ENCODE assay signal across 22 cellular contexts in genomic region chr5:86232246-86232645, GRCh38.
A peak's percentile ranks its signal among the peaks of the same experiment; 100 is the strongest.
DNase-seq lines count a peak whose midpoint lies in the region; TF ChIP-seq lines count a peak whose summit lies in the region.
"Had no signal": no experiment of that assay in that cellular context is flagged by ENCODE, and none has a peak within 500 bp of the region (broad histone marks: within the 10 kb centered on the region; RNA-seq: fewer than 3 reads in every experiment).

No MANE protein-coding gene starts in this region.

- H3K27me3 Mint-ChIP-seq in neural progenitor cell (ENCODE audit: insufficient read depth, low read depth) = no peaks in the 10 kb centered on the region
- H3K27me3 Mint-ChIP-seq: CD8-positive, alpha-beta memory T cell; IgD-negative memory B cell had no signal

- no peaks in the 10 kb centered on the region for H3F3A ChIP-seq in neural progenitor cell (ENCODE audit: low read depth)

- H3K4me1 ChIP-seq in neural progenitor cell = no peaks in the 10 kb centered on the region
- H3K4me1 ChIP-seq: BE2C had no signal

- H3K27ac ChIP-seq in neural progenitor cell = no peak overlapping the region
- H3K27ac ChIP-seq: 22Rv1, GM23248, SK-N-MC had no signal

- peak; percentile 5 for DNase-seq in NCI-H146 (lab: John Stamatoyannopoulos, UW)
- no peak for DNase-seq in NCI-H146 treated with DMSO at 0.1 percent for 48 hours (lab: John Stamatoyannopoulos, UW; ENCODE audit: unreplicated experiment)
- DNase-seq in NCI-H1105 (lab: John Stamatoyannopoulos, UW) = peak; percentile 9
- peak; percentile 89 for DNase-seq in NCI-H748 treated with DMSO at 0.1 percent for 48 hours (lab: John Stamatoyannopoulos, UW)
- DNase-seq in neural progenitor cell (ENCODE audit: low spot score) = no peak
- DNase-seq in cerebellum (ENCODE audit: low spot score) = no peak
- DNase-seq in COLO829 (ENCODE audit: low spot score) = no peak
- DNase-seq in NCI-H1694 (lab: John Stamatoyannopoulos, UW) = no peak
- DNase-seq: BE2C; CD8-positive, alpha-beta memory T cell; DMS53; GM23248; H9; NCI-H1048; NCI-H1436; NCI-H2081; NCI-H524; SIG-M5 had no signal

- H3K9me3 ChIP-seq in neural progenitor cell (ENCODE audit: low read depth) = no peaks in the 10 kb centered on the region
- H3K9me3 ChIP-seq: BE2C had no signal

- H3K36me3 ChIP-seq in neural progenitor cell = no peaks in the 10 kb centered on the region
- H3K36me3 ChIP-seq: BE2C had no signal

- no peak for TF ChIP-seq CTCF in neural progenitor cell (IDR thresholded peaks at IDR 0.05)

- no peaks in the 10 kb centered on the region for H3K27me3 ChIP-seq in neural progenitor cell
- H3K27me3 ChIP-seq: BE2C had no signal

- H3K4me3 Mint-ChIP-seq in neural progenitor cell = no peak overlapping the region
- H3K4me3 Mint-ChIP-seq: CD14-positive monocyte; CD8-positive, alpha-beta memory T cell; H9; IgD-negative memory B cell had no signal

- H3K27ac Mint-ChIP-seq in neural progenitor cell = no peak overlapping the region
- H3K27ac Mint-ChIP-seq: CD14-positive monocyte; CD8-positive, alpha-beta memory T cell; H9 had no signal

- no peaks in the 10 kb centered on the region for H3K9me3 Mint-ChIP-seq in neural progenitor cell
- H3K9me3 Mint-ChIP-seq: H9, IgD-negative memory B cell had no signal

- no peak overlapping the region for H3K4me2 ChIP-seq in neural progenitor cell

- H3K79me2 ChIP-seq in neural progenitor cell (ENCODE audit: low read depth) = no peaks in the 10 kb centered on the region

- H4K20me1 ChIP-seq in neural progenitor cell (ENCODE audit: low read depth) = no peaks in the 10 kb centered on the region

- peak overlapping the region; percentile 36 for H2AFZ ChIP-seq in neural progenitor cell (replicated peaks)
- H2AFZ ChIP-seq: GM23248 had no signal

- H3K4me1 Mint-ChIP-seq in neural progenitor cell = no peaks in the 10 kb centered on the region
- H3K4me1 Mint-ChIP-seq: CD14-positive monocyte; CD8-positive, alpha-beta memory T cell; H9; IgD-negative memory B cell had no signal

- H3K9ac ChIP-seq in neural progenitor cell = no peak overlapping the region
- H3K9ac ChIP-seq: GM23248 had no signal

- no peak overlapping the region for H3K4me3 ChIP-seq in neural progenitor cell
- H3K4me3 ChIP-seq: GM23248, SK-N-MC had no signal

- no peaks in the 10 kb centered on the region for H3K36me3 Mint-ChIP-seq in neural progenitor cell
- H3K36me3 Mint-ChIP-seq: CD14-positive monocyte; CD8-positive, alpha-beta memory T cell; IgD-negative memory B cell had no signal

Comparison
In these comparisons a context has a peak if more than half of its experiments do, and no peak if none do; other contexts are left out.
1. DNase-seq: peak in NCI-H146 (single experiment), NCI-H1105 (single experiment) and NCI-H748 treated with DMSO at 0.1 percent for 48 hours (single experiment); none in NCI-H146 treated with DMSO at 0.1 percent for 48 hours (single experiment), neural progenitor cell (single experiment), cerebellum (single experiment), COLO829 (single experiment) and NCI-H1694 (single experiment).